In the genomic region with DNA sequence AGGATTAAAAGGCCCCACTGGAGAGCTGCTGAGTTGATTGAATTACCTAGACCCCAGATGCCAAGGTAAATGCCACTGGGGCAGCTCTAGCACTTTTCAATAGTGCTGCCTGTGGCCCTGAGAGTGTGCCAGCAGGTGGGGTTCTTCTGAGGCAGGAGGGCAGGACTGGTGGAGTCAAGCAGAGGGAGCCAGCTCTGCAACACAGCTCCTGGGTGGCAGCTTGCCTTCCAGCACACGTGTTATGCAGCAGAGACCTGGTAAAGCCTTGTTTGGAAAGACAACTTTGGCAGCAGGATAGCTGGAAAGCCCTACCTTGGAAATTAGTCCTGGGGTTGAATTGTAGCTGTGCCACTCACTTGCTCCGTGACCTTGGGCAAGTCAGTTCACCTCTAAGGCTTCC, we compare ENCODE assay signal across 1 cellular context.
TF ChIP-seq lines count a peak whose summit lies in the region.

No MANE protein-coding gene starts in this region.

TF ChIP-seq in GM23338, 12 proteins besides CTCF, POLR2A, EP300 and RAD21 (continued from another document):
- TF ChIP-seq, protein P1, sequence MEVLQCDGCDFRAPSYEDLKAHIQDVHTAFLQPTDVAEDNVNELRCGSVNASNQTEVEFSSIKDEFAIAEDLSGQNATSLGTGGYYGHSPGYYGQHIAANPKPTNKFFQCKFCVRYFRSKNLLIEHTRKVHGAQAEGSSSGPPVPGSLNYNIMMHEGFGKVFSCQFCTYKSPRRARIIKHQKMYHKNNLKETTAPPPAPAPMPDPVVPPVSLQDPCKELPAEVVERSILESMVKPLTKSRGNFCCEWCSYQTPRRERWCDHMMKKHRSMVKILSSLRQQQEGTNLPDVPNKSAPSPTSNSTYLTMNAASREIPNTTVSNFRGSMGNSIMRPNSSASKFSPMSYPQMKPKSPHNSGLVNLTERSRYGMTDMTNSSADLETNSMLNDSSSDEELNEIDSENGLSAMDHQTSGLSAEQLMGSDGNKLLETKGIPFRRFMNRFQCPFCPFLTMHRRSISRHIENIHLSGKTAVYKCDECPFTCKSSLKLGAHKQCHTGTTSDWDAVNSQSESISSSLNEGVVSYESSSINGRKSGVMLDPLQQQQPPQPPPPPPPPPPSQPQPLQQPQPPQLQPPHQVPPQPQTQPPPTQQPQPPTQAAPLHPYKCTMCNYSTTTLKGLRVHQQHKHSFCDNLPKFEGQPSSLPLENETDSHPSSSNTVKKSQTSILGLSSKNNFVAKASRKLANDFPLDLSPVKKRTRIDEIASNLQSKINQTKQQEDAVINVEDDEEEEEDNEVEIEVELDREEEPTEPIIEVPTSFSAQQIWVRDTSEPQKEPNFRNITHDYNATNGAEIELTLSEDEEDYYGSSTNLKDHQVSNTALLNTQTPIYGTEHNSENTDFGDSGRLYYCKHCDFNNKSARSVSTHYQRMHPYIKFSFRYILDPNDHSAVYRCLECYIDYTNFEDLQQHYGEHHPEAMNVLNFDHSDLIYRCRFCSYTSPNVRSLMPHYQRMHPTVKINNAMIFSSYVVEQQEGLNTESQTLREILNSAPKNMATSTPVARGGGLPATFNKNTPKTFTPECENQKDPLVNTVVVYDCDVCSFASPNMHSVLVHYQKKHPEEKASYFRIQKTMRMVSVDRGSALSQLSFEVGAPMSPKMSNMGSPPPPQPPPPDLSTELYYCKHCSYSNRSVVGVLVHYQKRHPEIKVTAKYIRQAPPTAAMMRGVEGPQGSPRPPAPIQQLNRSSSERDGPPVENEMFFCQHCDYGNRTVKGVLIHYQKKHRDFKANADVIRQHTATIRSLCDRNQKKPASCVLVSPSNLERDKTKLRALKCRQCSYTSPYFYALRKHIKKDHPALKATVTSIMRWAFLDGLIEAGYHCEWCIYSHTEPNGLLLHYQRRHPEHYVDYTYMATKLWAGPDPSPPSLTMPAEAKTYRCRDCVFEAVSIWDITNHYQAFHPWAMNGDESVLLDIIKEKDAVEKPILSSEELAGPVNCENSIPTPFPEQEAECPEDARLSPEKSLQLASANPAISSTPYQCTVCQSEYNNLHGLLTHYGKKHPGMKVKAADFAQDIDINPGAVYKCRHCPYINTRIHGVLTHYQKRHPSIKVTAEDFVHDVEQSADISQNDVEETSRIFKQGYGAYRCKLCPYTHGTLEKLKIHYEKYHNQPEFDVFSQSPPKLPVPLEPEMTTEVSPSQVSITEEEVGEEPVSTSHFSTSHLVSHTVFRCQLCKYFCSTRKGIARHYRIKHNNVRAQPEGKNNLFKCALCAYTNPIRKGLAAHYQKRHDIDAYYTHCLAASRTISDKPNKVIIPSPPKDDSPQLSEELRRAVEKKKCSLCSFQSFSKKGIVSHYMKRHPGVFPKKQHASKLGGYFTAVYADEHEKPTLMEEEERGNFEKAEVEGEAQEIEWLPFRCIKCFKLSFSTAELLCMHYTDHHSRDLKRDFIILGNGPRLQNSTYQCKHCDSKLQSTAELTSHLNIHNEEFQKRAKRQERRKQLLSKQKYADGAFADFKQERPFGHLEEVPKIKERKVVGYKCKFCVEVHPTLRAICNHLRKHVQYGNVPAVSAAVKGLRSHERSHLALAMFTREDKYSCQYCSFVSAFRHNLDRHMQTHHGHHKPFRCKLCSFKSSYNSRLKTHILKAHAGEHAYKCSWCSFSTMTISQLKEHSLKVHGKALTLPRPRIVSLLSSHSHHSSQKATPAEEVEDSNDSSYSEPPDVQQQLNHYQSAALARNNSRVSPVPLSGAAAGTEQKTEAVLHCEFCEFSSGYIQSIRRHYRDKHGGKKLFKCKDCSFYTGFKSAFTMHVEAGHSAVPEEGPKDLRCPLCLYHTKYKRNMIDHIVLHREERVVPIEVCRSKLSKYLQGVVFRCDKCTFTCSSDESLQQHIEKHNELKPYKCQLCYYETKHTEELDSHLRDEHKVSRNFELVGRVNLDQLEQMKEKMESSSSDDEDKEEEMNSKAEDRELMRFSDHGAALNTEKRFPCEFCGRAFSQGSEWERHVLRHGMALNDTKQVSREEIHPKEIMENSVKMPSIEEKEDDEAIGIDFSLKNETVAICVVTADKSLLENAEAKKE (CRISPR knock-in tag; IDR thresholded peaks at IDR 0.05): no peak
- TF ChIP-seq NANOG (IDR thresholded peaks at IDR 0.05; ENCODE audit: borderline replicate concordance): no peak
- no peak for TF ChIP-seq POLR2AphosphoS5 (IDR thresholded peaks at IDR 0.05; ENCODE audit: low read depth)
- no peak for TF ChIP-seq JUNB (IDR thresholded peaks at IDR 0.05; ENCODE audit: unreplicated experiment)
- TF ChIP-seq, protein P2, sequence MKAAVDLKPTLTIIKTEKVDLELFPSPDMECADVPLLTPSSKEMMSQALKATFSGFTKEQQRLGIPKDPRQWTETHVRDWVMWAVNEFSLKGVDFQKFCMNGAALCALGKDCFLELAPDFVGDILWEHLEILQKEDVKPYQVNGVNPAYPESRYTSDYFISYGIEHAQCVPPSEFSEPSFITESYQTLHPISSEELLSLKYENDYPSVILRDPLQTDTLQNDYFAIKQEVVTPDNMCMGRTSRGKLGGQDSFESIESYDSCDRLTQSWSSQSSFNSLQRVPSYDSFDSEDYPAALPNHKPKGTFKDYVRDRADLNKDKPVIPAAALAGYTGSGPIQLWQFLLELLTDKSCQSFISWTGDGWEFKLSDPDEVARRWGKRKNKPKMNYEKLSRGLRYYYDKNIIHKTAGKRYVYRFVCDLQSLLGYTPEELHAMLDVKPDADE (IDR thresholded peaks at IDR 0.05): no peak
- TF ChIP-seq, protein P3, sequence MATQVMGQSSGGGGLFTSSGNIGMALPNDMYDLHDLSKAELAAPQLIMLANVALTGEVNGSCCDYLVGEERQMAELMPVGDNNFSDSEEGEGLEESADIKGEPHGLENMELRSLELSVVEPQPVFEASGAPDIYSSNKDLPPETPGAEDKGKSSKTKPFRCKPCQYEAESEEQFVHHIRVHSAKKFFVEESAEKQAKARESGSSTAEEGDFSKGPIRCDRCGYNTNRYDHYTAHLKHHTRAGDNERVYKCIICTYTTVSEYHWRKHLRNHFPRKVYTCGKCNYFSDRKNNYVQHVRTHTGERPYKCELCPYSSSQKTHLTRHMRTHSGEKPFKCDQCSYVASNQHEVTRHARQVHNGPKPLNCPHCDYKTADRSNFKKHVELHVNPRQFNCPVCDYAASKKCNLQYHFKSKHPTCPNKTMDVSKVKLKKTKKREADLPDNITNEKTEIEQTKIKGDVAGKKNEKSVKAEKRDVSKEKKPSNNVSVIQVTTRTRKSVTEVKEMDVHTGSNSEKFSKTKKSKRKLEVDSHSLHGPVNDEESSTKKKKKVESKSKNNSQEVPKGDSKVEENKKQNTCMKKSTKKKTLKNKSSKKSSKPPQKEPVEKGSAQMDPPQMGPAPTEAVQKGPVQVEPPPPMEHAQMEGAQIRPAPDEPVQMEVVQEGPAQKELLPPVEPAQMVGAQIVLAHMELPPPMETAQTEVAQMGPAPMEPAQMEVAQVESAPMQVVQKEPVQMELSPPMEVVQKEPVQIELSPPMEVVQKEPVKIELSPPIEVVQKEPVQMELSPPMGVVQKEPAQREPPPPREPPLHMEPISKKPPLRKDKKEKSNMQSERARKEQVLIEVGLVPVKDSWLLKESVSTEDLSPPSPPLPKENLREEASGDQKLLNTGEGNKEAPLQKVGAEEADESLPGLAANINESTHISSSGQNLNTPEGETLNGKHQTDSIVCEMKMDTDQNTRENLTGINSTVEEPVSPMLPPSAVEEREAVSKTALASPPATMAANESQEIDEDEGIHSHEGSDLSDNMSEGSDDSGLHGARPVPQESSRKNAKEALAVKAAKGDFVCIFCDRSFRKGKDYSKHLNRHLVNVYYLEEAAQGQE (IDR thresholded peaks at IDR 0.05; ENCODE audit: unreplicated experiment): no peak
- no peak for TF ChIP-seq ZNF331 (CRISPR knock-in tag; IDR thresholded peaks at IDR 0.05; ENCODE audit: low read depth)
